Comparison of ENCODE assay signal across 12 cellular contexts in genomic region chr7:126702242-126703016, GRCh38.
DNase-seq lines count a peak whose midpoint lies in the region; ATAC-seq, FAIRE-seq and TF ChIP-seq lines count a peak whose summit lies in the region.
"Had no signal": no experiment of that assay in that cellular context is flagged by ENCODE, and none has a peak within 500 bp of the region (broad histone marks: within the 10 kb centered on the region; RNA-seq: fewer than 3 reads in every experiment).

No MANE protein-coding gene starts in this region.

- no peak overlapping the region for H3K4me3 ChIP-seq in pancreas
- H3K4me3 ChIP-seq in CD4-positive, alpha-beta memory T cell (ENCODE audit: low read length in 2 of 2), result no peak overlapping the region
- H3K4me3 ChIP-seq: gastrocnemius medialis, testis had no signal

- H3K9me3 ChIP-seq in pancreas, result no peaks in the 10 kb centered on the region
- H3K9me3 ChIP-seq in CD4-positive, alpha-beta memory T cell (ENCODE audit: control insufficient read depth in 1 of 2, low read length in 2 of 2), result no peaks in the 10 kb centered on the region
- H3K9me3 ChIP-seq: gastrocnemius medialis, testis had no signal

- H3K9me3 Mint-ChIP-seq in osteocyte (ENCODE audit: unreplicated experiment), result peaks cover 4% of the 10 kb centered on the region
- H3K9me3 Mint-ChIP-seq in CD4-positive, alpha-beta memory T cell, result peaks cover 0 to 7% (median 2%) of the 10 kb centered on the region in 8 donors

- no peaks in the 10 kb centered on the region for H3K27me3 ChIP-seq in pancreas
- no peaks in the 10 kb centered on the region for H3K27me3 ChIP-seq in CD4-positive, alpha-beta memory T cell (ENCODE audit: insufficient read depth, low read length)
- H3K27me3 ChIP-seq: gastrocnemius medialis, testis had no signal

- intact Hi-C loops in pancreas (cut with DNase I), result no loop called here
- intact Hi-C loops in CD4-positive, alpha-beta memory T cell (cut with micrococcal nuclease), result no loop called here

- WGBS in pancreas, 2 donors, result 71 to 82% methylated on average over 7 of the region's 7 CpGs

- no peak for FAIRE-seq in pancreas (lab: Jason Lieb, UNC)

- TF ChIP-seq CTCF in osteocyte (IDR thresholded peaks at IDR 0.05) (no peak), pancreas (IDR thresholded peaks at IDR 0.05) (no peak)

- DNase-seq in OCI-M1 (lab: John Stamatoyannopoulos, UW) (peak; percentile 14), osteocyte (ENCODE audit: extremely low spot score, unreplicated experiment) (no peak), pancreas (no peak), T-helper 1 cell (no peak), occipital lobe (lab: John Stamatoyannopoulos, UW) (no peak)
- DNase-seq in CD4-positive, alpha-beta memory T cell, result no peak
- DNase-seq: activated effector memory CD4-positive, alpha-beta T cell treated with Interleukin-2 at 50 U/mL for 16 hours; gastrocnemius medialis; testis had no signal

- peak; percentile 40 for TF ChIP-seq POLR2A in GM19099 (IDR thresholded peaks at IDR 0.05; ENCODE audit: extremely low read depth, insufficient read length, low read depth)

- CTCF ChIA-PET in CD4-positive, alpha-beta memory T cell (lab: Charles Lee; ENCODE audit: partially characterized antibody), result no interaction called here

- POLR2A ChIA-PET in CD4-positive, alpha-beta memory T cell (lab: Charles Lee; ENCODE audit: partially characterized antibody), result no interaction called here

- H3K36me3 ChIP-seq in pancreas, result no peaks in the 10 kb centered on the region
- no peaks in the 10 kb centered on the region for H3K36me3 ChIP-seq in CD4-positive, alpha-beta memory T cell (ENCODE audit: insufficient read depth, low read length)
- H3K36me3 ChIP-seq: gastrocnemius medialis had no signal

- peak overlapping the region; percentile 6 for H3K27ac Mint-ChIP-seq in osteocyte (ENCODE audit: unreplicated experiment)
- H3K27ac Mint-ChIP-seq in CD4-positive, alpha-beta memory T cell, result no peak overlapping the region

- no peaks in the 10 kb centered on the region for H3K27me3 Mint-ChIP-seq in osteocyte (ENCODE audit: unreplicated experiment)
- peaks cover 0 to under 1% of the 10 kb centered on the region in 2 donors for H3K27me3 Mint-ChIP-seq in CD4-positive, alpha-beta memory T cell

- H3K36me3 Mint-ChIP-seq in osteocyte (ENCODE audit: unreplicated experiment), result no peaks in the 10 kb centered on the region
- no peaks in the 10 kb centered on the region for H3K36me3 Mint-ChIP-seq in CD4-positive, alpha-beta memory T cell

- H3K4me1 ChIP-seq in pancreas, result no peaks in the 10 kb centered on the region
- H3K4me1 ChIP-seq in CD4-positive, alpha-beta memory T cell (ENCODE audit: insufficient read depth, low read length), result no peaks in the 10 kb centered on the region
- H3K4me1 ChIP-seq: gastrocnemius medialis, testis had no signal

- H3K4me3 Mint-ChIP-seq in osteocyte (ENCODE audit: unreplicated experiment), result no peak overlapping the region
- H3K4me3 Mint-ChIP-seq in CD4-positive, alpha-beta memory T cell, result no peak overlapping the region

- peaks cover 24% of the 10 kb centered on the region for H3K4me1 Mint-ChIP-seq in osteocyte (ENCODE audit: unreplicated experiment)
- H3K4me1 Mint-ChIP-seq in CD4-positive, alpha-beta memory T cell, result peaks cover 0 to 3% (median 1%) of the 10 kb centered on the region in 4 donors

- peak; percentile 63 for ATAC-seq in HG02870 (IDR thresholded peaks at IDR 0.05; ENCODE audit: unreplicated experiment)
- no peak for ATAC-seq in pancreas
- ATAC-seq: gastrocnemius medialis, Panc1 had no signal

- no peak overlapping the region for H3K27ac ChIP-seq in pancreas
- no peak overlapping the region for H3K27ac ChIP-seq in CD4-positive, alpha-beta memory T cell (ENCODE audit: low read depth, low read length)
- H3K27ac ChIP-seq: gastrocnemius medialis, testis had no signal
